Comparison of ENCODE assay signal across 1 cellular context in the genomic region with DNA sequence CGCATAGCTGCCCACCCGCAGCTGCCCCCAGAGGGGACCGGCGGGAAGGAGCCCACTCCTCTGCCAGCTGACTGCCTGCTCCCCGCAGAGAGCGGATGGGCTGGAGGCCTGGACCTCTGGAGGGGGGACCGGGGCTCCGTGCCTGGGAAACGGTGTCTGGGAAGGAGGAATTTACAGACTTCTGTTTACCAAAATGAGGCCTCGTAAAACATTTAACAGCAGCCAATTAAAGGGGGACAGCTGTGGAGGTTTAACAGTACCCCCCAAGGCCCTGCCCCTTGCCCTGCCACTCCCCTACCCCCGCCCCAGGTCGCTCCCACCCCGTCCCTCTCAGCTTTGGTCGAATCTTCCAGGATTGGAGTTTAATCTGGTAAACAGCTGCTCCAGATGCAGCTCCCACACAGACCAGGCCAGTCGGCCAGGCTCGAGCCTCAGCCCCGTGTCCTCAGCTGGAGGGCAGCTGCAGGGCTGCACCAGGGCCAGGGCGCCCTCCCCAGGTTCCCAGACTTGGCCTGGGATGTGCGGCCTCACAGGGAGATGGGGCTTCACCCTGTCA.
TF ChIP-seq lines count a peak whose summit lies in the region.

No MANE protein-coding gene starts in this region.

TF ChIP-seq in HepG2, 621 proteins besides CTCF, POLR2A, EP300 and RAD21:
- TF ChIP-seq, protein P1, sequence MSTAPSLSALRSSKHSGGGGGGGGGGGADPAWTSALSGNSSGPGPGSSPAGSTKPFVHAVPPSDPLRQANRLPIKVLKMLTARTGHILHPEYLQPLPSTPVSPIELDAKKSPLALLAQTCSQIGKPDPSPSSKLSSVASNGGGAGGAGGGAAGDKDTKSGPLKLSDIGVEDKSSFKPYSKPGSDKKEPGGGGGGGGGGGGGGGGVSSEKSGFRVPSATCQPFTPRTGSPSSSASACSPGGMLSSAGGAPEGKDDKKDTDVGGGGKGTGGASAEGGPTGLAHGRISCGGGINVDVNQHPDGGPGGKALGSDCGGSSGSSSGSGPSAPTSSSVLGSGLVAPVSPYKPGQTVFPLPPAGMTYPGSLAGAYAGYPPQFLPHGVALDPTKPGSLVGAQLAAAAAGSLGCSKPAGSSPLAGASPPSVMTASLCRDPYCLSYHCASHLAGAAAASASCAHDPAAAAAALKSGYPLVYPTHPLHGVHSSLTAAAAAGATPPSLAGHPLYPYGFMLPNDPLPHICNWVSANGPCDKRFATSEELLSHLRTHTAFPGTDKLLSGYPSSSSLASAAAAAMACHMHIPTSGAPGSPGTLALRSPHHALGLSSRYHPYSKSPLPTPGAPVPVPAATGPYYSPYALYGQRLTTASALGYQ (CRISPR knock-in tag; IDR thresholded peaks at IDR 0.05): no peak
- peak; percentile 36 for TF ChIP-seq STAG1 (CRISPR knock-in tag; IDR thresholded peaks at IDR 0.05)
